In genomic region chr12:7107181-7108041, GRCh38 we compare ENCODE assay signal across 8 cellular contexts. TPM values are rescaled to one million over a fixed set of nuclear protein-coding genes. Genes with fewer than 3 reads are reported as not detected.
A peak's percentile ranks its signal among the peaks of the same experiment; 100 is the strongest.
DNase-seq lines count a peak whose midpoint lies in the region; ATAC-seq and TF ChIP-seq lines count a peak whose summit lies in the region.

No MANE protein-coding gene starts in this region.

- peaks cover 18% of the 10 kb centered on the region for H3K4me1 ChIP-seq in CD8-positive, alpha-beta memory T cell (ENCODE audit: insufficient read depth, low read length)
- peaks cover 13% of the 10 kb centered on the region for H3K4me1 ChIP-seq in mucosa of descending colon (ENCODE audit: low read depth)

- H3K27ac ChIP-seq in CD8-positive, alpha-beta memory T cell (ENCODE audit: low read depth, low read length) = peak overlapping the region; percentile 75
- H3K27ac ChIP-seq in cingulate gyrus (ENCODE audit: low read depth, low read length) = peak overlapping the region; percentile 69

- no peaks in the 10 kb centered on the region for H3K27me3 ChIP-seq in CD8-positive, alpha-beta memory T cell (ENCODE audit: insufficient read depth, low read length, poor library complexity, severe bottlenecking)

- peaks cover 15 to 41% (median 17%) of the 10 kb centered on the region in 3 donors for H3K36me3 Mint-ChIP-seq in CD8-positive, alpha-beta memory T cell

- H3K36me3 ChIP-seq in CD8-positive, alpha-beta memory T cell (ENCODE audit: insufficient read depth, low read length) = peaks cover 7% of the 10 kb centered on the region
- no peaks in the 10 kb centered on the region for H3K36me3 ChIP-seq in mucosa of descending colon (ENCODE audit: low read depth)

- DNase-seq in CD8-positive, alpha-beta memory T cell = peak in 1 of 5 donors; percentile 10
- no peak for DNase-seq in NB4 (ENCODE audit: low read depth)
- peak in 1 of 3 donors; percentile 15 for DNase-seq in mucosa of descending colon
- no peak for DNase-seq in NCI-H1436 treated with DMSO at 0.1 percent for 48 hours (lab: John Stamatoyannopoulos, UW)
- no peak for DNase-seq in NCI-H2227 (lab: John Stamatoyannopoulos, UW; ENCODE audit: unreplicated experiment)

- TF ChIP-seq POLR2A in NB4 (IDR thresholded peaks at IDR 0.05; ENCODE audit: extremely low read depth, insufficient read length) = no peak

- H3K9me3 Mint-ChIP-seq in CD8-positive, alpha-beta memory T cell = peaks cover 4 to 15% (median 9%) of the 10 kb centered on the region in 5 donors

- H3K4me3 ChIP-seq in CD8-positive, alpha-beta memory T cell (ENCODE audit: low read length) = peak overlapping the region; percentile 96
- peak overlapping the region; percentile 67 for H3K4me3 ChIP-seq in NB4 (ENCODE audit: low read depth, low read length)
- peak overlapping the region; percentile 35 for H3K4me3 ChIP-seq in mucosa of descending colon

- CTCF ChIA-PET in CD8-positive, alpha-beta memory T cell (lab: Charles Lee) = interaction anchor here (0.8 to 7.7 kb wide), 25 partner anchors 8 to 253 kb away, joined by 3 to 69 read pairs (median 5); partner anchors contain the start of genes C12orf57, C1R, LPCAT3 and PTPN6

- intact Hi-C loops in mucosa of descending colon (cut with DNase I, micrococcal nuclease) = no loop called here

- H3K4me3 Mint-ChIP-seq in CD8-positive, alpha-beta memory T cell = peak overlapping the region; percentile 93 to 99 (median 95)

- no peak for ATAC-seq in mucosa of descending colon
- ATAC-seq in HG02642 (IDR thresholded peaks at IDR 0.05; ENCODE audit: poor library complexity, unreplicated experiment) = no peak
- no peak for ATAC-seq in GM19328 (IDR thresholded peaks at IDR 0.05; ENCODE audit: unreplicated experiment)

- peak overlapping the region; percentile 86 to 97 (median 94) for H3K27ac Mint-ChIP-seq in CD8-positive, alpha-beta memory T cell

- TF ChIP-seq CTCF in NB4 (IDR thresholded peaks at IDR 0.05; ENCODE audit: low read depth, low read length) = no peak
- no peak for TF ChIP-seq CTCF in mucosa of descending colon (IDR thresholded peaks at IDR 0.05)

- H3K4me1 Mint-ChIP-seq in CD8-positive, alpha-beta memory T cell = peaks cover 49 to 68% (median 57%) of the 10 kb centered on the region in 3 donors

- H3K27me3 Mint-ChIP-seq in CD8-positive, alpha-beta memory T cell = peaks cover 0 to 2% of the 10 kb centered on the region in 2 donors

- peaks cover 8% of the 10 kb centered on the region for H3K9me3 ChIP-seq in CD8-positive, alpha-beta memory T cell (ENCODE audit: low read length)
- no peaks in the 10 kb centered on the region for H3K9me3 ChIP-seq in mucosa of descending colon

- POLR2A ChIA-PET in CD8-positive, alpha-beta memory T cell (lab: Charles Lee) = interaction anchor here (0.7 to 1.5 kb wide), 8 partner anchors 16 to 418 kb away, joined by 3 to 10 read pairs (median 4); partner anchors contain the start of genes C12orf57, ENO2, GPR162 and LPCAT3

RNA-seq across cellular contexts. Expression of gene C1RL, which starts 1.6 kb away (rescaled TPM):
- 10 to 100 TPM; 12.7 to 14.2 TPM for total RNA-seq in CD8-positive, alpha-beta memory T cell
- 7.2 TPM for polyA plus RNA-seq in CD8-positive, alpha-beta memory T cell
- 10 to 100 TPM; 47.5 to 61.4 (median 49.4) TPM for total RNA-seq in mucosa of descending colon

RNA-seq across cellular contexts. Expression of gene C1R, which starts 15.2 kb away (rescaled TPM):
- total RNA-seq in CD8-positive, alpha-beta memory T cell = 1 to 10 TPM; 1.2 to 1.7 TPM
- 1.9 TPM for polyA plus RNA-seq in CD8-positive, alpha-beta memory T cell
- 100 to 1,000 TPM in 2 of 3 donors, 10 to 100 TPM in 1; 38.7 to 273 (median 222) TPM for total RNA-seq in mucosa of descending colon

RNA-seq across cellular contexts. Expression of gene RBP5, which starts 21.3 kb away (rescaled TPM):
- under 1 TPM in 1 of 2 experiments, not detected in 1; 0.31 TPM for total RNA-seq in CD8-positive, alpha-beta memory T cell
- not detected for polyA plus RNA-seq in CD8-positive, alpha-beta memory T cell
- 1 to 10 TPM; 2.2 to 3.8 (median 2.5) TPM for total RNA-seq in mucosa of descending colon

RNA-seq across cellular contexts. Expression of gene CLSTN3, which starts 22.8 kb away (rescaled TPM):
- total RNA-seq in CD8-positive, alpha-beta memory T cell = 10 to 100 TPM; 16.5 to 17.7 TPM
- polyA plus RNA-seq in CD8-positive, alpha-beta memory T cell = 7.7 TPM
- 10 to 100 TPM; 16.4 to 23.5 (median 18.6) TPM for total RNA-seq in mucosa of descending colon

RNA-seq across cellular contexts. Expression of gene C1S, which starts 46.9 kb away (rescaled TPM):
- total RNA-seq in CD8-positive, alpha-beta memory T cell = under 1 TPM; 0.64 to 0.83 TPM
- polyA plus RNA-seq in CD8-positive, alpha-beta memory T cell = not detected
- total RNA-seq in mucosa of descending colon = 100 to 1,000 TPM in 2 of 3 donors, 10 to 100 TPM in 1; 36.0 to 304 (median 168) TPM

Comparison
In these comparisons a context has a peak if more than half of its experiments do, and no peak if none do; other contexts are left out.
1. H3K4me3 ChIP-seq: peak in every context shown above with its lines; median percentile 96 in CD8-positive, alpha-beta memory T cell; 67 in NB4; 35 in mucosa of descending colon.
2. RNA of gene C1R, which starts 15.2 kb away (total RNA-seq): 38.7 to 273 TPM in mucosa of descending colon; 1.2 to 1.7 TPM in CD8-positive, alpha-beta memory T cell; every median in the first group is over 10 times any median in the second.